Comparison of ENCODE assay signal across 19 cellular contexts in genomic region chr3:101862453-101863165, GRCh38. TPM values are rescaled to one million over a fixed set of nuclear protein-coding genes. Genes with fewer than 3 reads are reported as not detected.
DNase-seq lines count a peak whose midpoint lies in the region; ATAC-seq, FAIRE-seq and TF ChIP-seq lines count a peak whose summit lies in the region.
"Had no signal": no experiment of that assay in that cellular context is flagged by ENCODE, and none has a peak within 500 bp of the region (broad histone marks: within the 10 kb centered on the region; RNA-seq: fewer than 3 reads in every experiment).

No MANE protein-coding gene starts in this region.

- no peak overlapping the region for H2AFZ ChIP-seq in OCI-LY3 (ENCODE audit: low read depth, low read length)
- no peak overlapping the region for H2AFZ ChIP-seq in endothelial cell of umbilical vein (ENCODE audit: low read depth, low read length)

- H4K20me1 ChIP-seq in OCI-LY3 (ENCODE audit: insufficient read depth, low read length) (peaks cover 38% of the 10 kb centered on the region), endothelial cell of umbilical vein (replicated peaks; ENCODE audit: control insufficient read depth, extremely low read depth, insufficient read depth, low read length) (no peaks in the 10 kb centered on the region)

- intact Hi-C loops in endothelial cell of umbilical vein (cut with micrococcal nuclease): no loop called here
- intact Hi-C loops in head of caudate nucleus (cut with DNase I): no loop called here

- H3K36me3 ChIP-seq in OCI-LY3 (replicated peaks; ENCODE audit: low read depth, low read length) (peaks cover 58% of the 10 kb centered on the region), endothelial cell of umbilical vein (ENCODE audit: control insufficient read depth in 2 of 2, extremely low read depth in 1 of 2, insufficient read depth in 2 of 2, low read length in 2 of 2) (peaks cover 8 to 22% of the 10 kb centered on the region in 2 experiments)

- CTCF ChIA-PET in endothelial cell of umbilical vein (lab: Charles Lee): interaction anchor here (1.7 to 4.3 kb wide), 3 partner anchors 319 to 366 kb away, joined by 3 to 28 read pairs (median 8); no protein-coding TSS in a partner anchor

- peak; percentile 39 for DNase-seq in ELR (ENCODE audit: low read depth)
- DNase-seq in endothelial cell of umbilical vein (ENCODE audit: low read depth, low spot score): no peak
- no peak for DNase-seq in omental fat pad (ENCODE audit: low spot score)
- no peak for DNase-seq in head of caudate nucleus
- no peak for DNase-seq in AG08395 (ENCODE audit: low spot score)
- DNase-seq: activated T-cell treated with anti-CD3 and anti-CD28 coated beads for 4 hours, amniotic stem cell, Caco-2, dermis blood vessel endothelial cell, H9, naive B cell, NCI-H1092, NCI-H446 treated with DMSO at 0.1 percent for 48 hours, SHP77 had no signal

- POLR2A ChIA-PET in endothelial cell of umbilical vein (lab: Charles Lee): no interaction called here

- no peaks in the 10 kb centered on the region for H3K9me3 ChIP-seq in OCI-LY3 (ENCODE audit: insufficient read depth, low read length)
- H3K9me3 ChIP-seq in endothelial cell of umbilical vein (replicated peaks; ENCODE audit: control insufficient read depth, insufficient read depth, low read length): no peaks in the 10 kb centered on the region
- H3K9me3 ChIP-seq: Caco-2, thoracic aorta had no signal

- ATAC-seq in omental fat pad (ENCODE audit: low FRiP score) (peak; percentile 19), GM21526 (IDR thresholded peaks at IDR 0.05; ENCODE audit: low FRiP score, unreplicated experiment) (no peak), HG02642 (IDR thresholded peaks at IDR 0.05; ENCODE audit: poor library complexity, unreplicated experiment) (no peak)

- H3K4me1 ChIP-seq in OCI-LY3 (ENCODE audit: low read length) (peaks cover 52% of the 10 kb centered on the region), endothelial cell of umbilical vein (ENCODE audit: control insufficient read depth, extremely low read depth, insufficient read depth, low read length) (peaks cover 5% of the 10 kb centered on the region)

- H3K27ac ChIP-seq in OCI-LY3 (ENCODE audit: low read length) (peak overlapping the region; percentile 67), endothelial cell of umbilical vein (ENCODE audit: insufficient read depth, low read depth, low read length) (no peak overlapping the region)
- H3K27ac ChIP-seq: skin epidermis, thoracic aorta had no signal

- H3K9ac ChIP-seq in OCI-LY3 (ENCODE audit: low read length): no peak overlapping the region
- no peak overlapping the region for H3K9ac ChIP-seq in endothelial cell of umbilical vein (replicated peaks; ENCODE audit: extremely low read depth, insufficient read depth, low read length)

- FAIRE-seq in endothelial cell of umbilical vein (lab: Jason Lieb, UNC): no peak

- no peak overlapping the region for H3K4me3 ChIP-seq in OCI-LY3 (ENCODE audit: low read length)
- no peak overlapping the region for H3K4me3 ChIP-seq in endothelial cell of umbilical vein (replicated peaks in 1 of 3; ENCODE audit: insufficient read depth in 1 of 3, low read depth in 1 of 3, low read length in 3 of 3)
- H3K4me3 ChIP-seq: skin epidermis, thoracic aorta had no signal

- peak; percentile 65 for TF ChIP-seq POLR2A in endothelial cell of umbilical vein (IDR thresholded peaks at IDR 0.05; ENCODE audit: low read depth, low read length)

- dilution Hi-C loops in endothelial cell of umbilical vein (cut with MboI; ENCODE audit: extremely low pct_ligation_motif_present, low sequenced_read_pairs): loop anchor here (25.0 kb wide), 1 partner anchor 300 kb away; no protein-coding TSS in a partner anchor

- BruUV-seq in endothelial cell of umbilical vein (replicated peaks; lab: Mats Ljungman, UMichigan): no TSS peak

- H3K79me2 ChIP-seq in OCI-LY3 (ENCODE audit: low read length) (peaks cover 12% of the 10 kb centered on the region), endothelial cell of umbilical vein (ENCODE audit: control insufficient read depth, insufficient read depth, low read length) (peaks cover 3% of the 10 kb centered on the region)

- H3K4me2 ChIP-seq in OCI-LY3 (ENCODE audit: low read length): no peak overlapping the region
- H3K4me2 ChIP-seq in endothelial cell of umbilical vein (ENCODE audit: insufficient read depth, low read length): no peak overlapping the region

- TF ChIP-seq CTCF in OCI-LY3 (IDR thresholded peaks at IDR 0.05; ENCODE audit: low read depth, low read length) (no peak), endothelial cell of umbilical vein (IDR thresholded peaks at IDR 0.05; ENCODE audit: extremely low read depth in 1 of 2, insufficient read depth in 1 of 2, low read depth in 1 of 2, low read length in 2 of 2) (no peak), omental fat pad (IDR thresholded peaks at IDR 0.05) (no peak)

- H3K9me1 ChIP-seq in endothelial cell of umbilical vein (replicated peaks; ENCODE audit: control insufficient read depth, extremely low read depth, insufficient read depth, low read length): no peaks in the 10 kb centered on the region

- no peaks in the 10 kb centered on the region for H3K27me3 ChIP-seq in OCI-LY3 (ENCODE audit: low read depth, low read length)
- H3K27me3 ChIP-seq in endothelial cell of umbilical vein (ENCODE audit: control insufficient read depth in 2 of 2, insufficient read depth in 2 of 2, low read length in 2 of 2): no peaks in the 10 kb centered on the region

TF ChIP-seq in endothelial cell of umbilical vein, 7 proteins besides CTCF, POLR2A, EP300 and RAD21:
- TF ChIP-seq GATA2 (IDR thresholded peaks at IDR 0.05; ENCODE audit: insufficient read depth, insufficient read length, low read depth, low read length) (no peak), POLR2AphosphoS5 (IDR thresholded peaks at IDR 0.05; ENCODE audit: insufficient read depth, low read depth, low read length) (peak; percentile 39), EZH2 (IDR thresholded peaks at IDR 0.05; ENCODE audit: borderline replicate concordance, low read depth, low read length, severe bottlenecking) (no peak), MAX (IDR thresholded peaks at IDR 0.05; ENCODE audit: insufficient read depth, insufficient read length) (no peak), FOS (IDR thresholded peaks at IDR 0.05; ENCODE audit: borderline replicate concordance, insufficient read depth, low read length) (no peak)
TF ChIP-seq in endothelial cell of umbilical vein: peak in this region for 1.

RNA-seq across cellular contexts. Expression of gene NFKBIZ, which starts 13.3 kb away (rescaled TPM):
- 27.4 and 28.9 TPM in 2 replicates for total RNA-seq in endothelial cell of umbilical vein
- 16.7 and 17.5 TPM in 2 replicates for polyA plus RNA-seq in endothelial cell of umbilical vein
- 10.3 and 20.3 TPM in 2 replicates for polyA plus RNA-seq in endothelial cell of umbilical vein (2011; cell fraction: cytosol; rRNA removed)
- polyA plus RNA-seq in endothelial cell of umbilical vein (2011; cell fraction: nucleus; rRNA removed): 182 and 220 TPM in 2 replicates
- polyA plus RNA-seq in endothelial cell of umbilical vein (2012): 9.2 and 13.5 TPM in 2 replicates
- 87.4 and 102 TPM in 2 replicates for polyA minus RNA-seq in endothelial cell of umbilical vein
- polyA minus RNA-seq in endothelial cell of umbilical vein (2011; cell fraction: cytosol; rRNA and poly(A)+ RNA removed): 14.0 TPM
- polyA minus RNA-seq in endothelial cell of umbilical vein (2011; cell fraction: nucleus; rRNA and poly(A)+ RNA removed): 237 and 251 TPM in 2 replicates
- 100 to 1,000 TPM in 2 of 4 donors, 10 to 100 TPM in 2; 78.2 to 296 (median 108) TPM for total RNA-seq in omental fat pad
